Comparison of ENCODE assay signal across 26 cellular contexts in genomic region chr6:137725949-137726348, GRCh38.
"Had no signal": no experiment of that assay in that cellular context is flagged by ENCODE, and none has a peak within 500 bp of the region (broad histone marks: within the 10 kb centered on the region; RNA-seq: fewer than 3 reads in every experiment).

No MANE protein-coding gene starts in this region.

- H3K27me3 ChIP-seq: neural progenitor cell, ovary, right lobe of liver, sigmoid colon, stomach, thyroid gland, tibial nerve, upper lobe of left lung, vagina had no signal

- DNase-seq: natural killer cell; occipital lobe; ovary; posterior cingulate gyrus; psoas muscle; right cardiac atrium; right lobe of liver; sigmoid colon; small intestine; stimulated activated CD4-positive, alpha-beta T cell treated with anti-CD3 and anti-CD28 coated beads, Interleukin-15, amount 100 ng/mL, for 24 hours; stimulated activated CD4-positive, alpha-beta T cell treated with anti-CD3 and anti-CD28 coated beads, Interleukin-2, amount 100 ng/mL, for 24 hours; stimulated activated CD4-positive, alpha-beta T cell treated with anti-CD3 and anti-CD28 coated beads, Interleukin-2, amount 100 ng/mL, for 48 hours; stimulated activated CD4-positive, alpha-beta T cell treated with anti-CD3 and anti-CD28 coated beads, Interleukin-4, amount 100 ng/mL, for 24 hours; stimulated activated naive B cell treated with anti-CD40 and anti-IgM and Interleukin-4, amounts not matched to agents 10 μg/mL and 1 μg/mL and 100 μg/mL, for 72 hours; stimulated activated naive CD4-positive, alpha-beta T cell treated with Interleukin-2 at 50 U/mL for 16 hours; stomach; thyroid gland; trophoblast cell; upper lobe of left lung had no signal

- ATAC-seq: natural killer cell; psoas muscle; right cardiac atrium; right lobe of liver; stimulated activated effector memory CD8-positive, alpha-beta T cell treated with anti-CD3 and anti-CD28 coated beads, Interleukin-12 subunit alpha, Interleukin-12 subunit beta, amount 100 ng/mL, for 72 hours; stimulated activated naive B cell treated with anti-CD40 and anti-IgM and Interleukin-4, amounts not matched to agents 10 μg/mL and 1 μg/mL and 100 μg/mL, for 72 hours had no signal

- H3K4me1 ChIP-seq: parathyroid adenoma, psoas muscle, thyroid gland had no signal

- FAIRE-seq: small intestine, urothelium cell line had no signal

- H3K9ac ChIP-seq: neural progenitor cell, parathyroid adenoma had no signal

- H3K4me2 ChIP-seq: neural progenitor cell had no signal

- H3K36me3 ChIP-seq: neural progenitor cell, ovary, right lobe of liver, sigmoid colon, stomach, thoracic aorta, thyroid gland, tibial nerve, upper lobe of left lung, vagina had no signal

- H3K27ac ChIP-seq: neural progenitor cell, ovary, parathyroid adenoma, psoas muscle, right lobe of liver, sigmoid colon, stomach, thoracic aorta, thyroid gland, tibial nerve, vagina had no signal

- H2AFZ ChIP-seq: neural progenitor cell, parathyroid adenoma had no signal

- H3K9me3 ChIP-seq: ovary, psoas muscle, right lobe of liver, sigmoid colon, stomach, thoracic aorta, thyroid gland, tibial nerve, upper lobe of left lung, vagina had no signal

- H3K79me2 ChIP-seq: parathyroid adenoma had no signal

- H3K4me3 ChIP-seq: neural progenitor cell, ovary, psoas muscle, right lobe of liver, sigmoid colon, stomach, thoracic aorta, thyroid gland, tibial nerve, upper lobe of left lung, vagina had no signal
